In genomic region chr10:75507469-75507868, GRCh38 we compare ENCODE assay signal across 15 cellular contexts.
"Had no signal": no experiment of that assay in that cellular context is flagged by ENCODE, and none has a peak within 500 bp of the region (broad histone marks: within the 10 kb centered on the region; RNA-seq: fewer than 3 reads in every experiment).

No MANE protein-coding gene starts in this region.

- H3K9ac ChIP-seq: neural progenitor cell had no signal

- H3K27ac ChIP-seq: dorsolateral prefrontal cortex, heart right ventricle, left lung, neural progenitor cell, psoas muscle had no signal

- H3K4me3 Mint-ChIP-seq: activated naive CD4-positive, alpha-beta T cell treated with anti-CD3 and anti-CD28 coated beads, Interleukin-2, amount 50 U/mL, for 24 hours; endodermal cell; naive thymus-derived CD4-positive, alpha-beta T cell; neural progenitor cell had no signal

- H3K4me2 ChIP-seq: neural progenitor cell had no signal

- H3K27me3 ChIP-seq: adrenal gland, dorsolateral prefrontal cortex, heart right ventricle, left lung, neural progenitor cell had no signal

- H3K9me3 Mint-ChIP-seq: activated naive CD4-positive, alpha-beta T cell treated with anti-CD3 and anti-CD28 coated beads, Interleukin-2, amount 50 U/mL, for 24 hours; endodermal cell; naive thymus-derived CD4-positive, alpha-beta T cell; neural progenitor cell had no signal

- H3K4me1 ChIP-seq: neural progenitor cell, psoas muscle had no signal

- H3K4me3 ChIP-seq: adrenal gland, dorsolateral prefrontal cortex, heart right ventricle, left lung, neural progenitor cell, psoas muscle, skin epidermis had no signal

- H3K4me1 Mint-ChIP-seq: activated naive CD4-positive, alpha-beta T cell treated with anti-CD3 and anti-CD28 coated beads, Interleukin-2, amount 50 U/mL, for 24 hours had no signal

- H3K9me3 ChIP-seq: adrenal gland, heart right ventricle, left lung, psoas muscle had no signal

- H3K36me3 ChIP-seq: adrenal gland, heart right ventricle, left lung, neural progenitor cell had no signal

- H3K36me3 Mint-ChIP-seq: activated naive CD4-positive, alpha-beta T cell treated with anti-CD3 and anti-CD28 coated beads, Interleukin-2, amount 50 U/mL, for 24 hours; naive thymus-derived CD4-positive, alpha-beta T cell; neural progenitor cell had no signal

- ATAC-seq: activated CD4-positive, CD25-positive, alpha-beta regulatory T cell treated with anti-CD3 and anti-CD28 coated beads, Interleukin-2, amount 50 U/mL, for 24 hours; heart right ventricle; naive thymus-derived CD4-positive, alpha-beta T cell; psoas muscle; right cardiac atrium had no signal

- DNase-seq: activated gamma-delta T cell; adrenal gland; caudate nucleus; dorsolateral prefrontal cortex; endodermal cell; heart right ventricle; left lung; naive thymus-derived CD4-positive, alpha-beta T cell; psoas muscle; right cardiac atrium; stimulated activated CD4-positive, alpha-beta T cell treated with anti-CD3 and anti-CD28 coated beads, Interleukin-4, amount 100 ng/mL, for 1 hour had no signal

- H3K27ac Mint-ChIP-seq: activated naive CD4-positive, alpha-beta T cell treated with anti-CD3 and anti-CD28 coated beads, Interleukin-2, amount 50 U/mL, for 24 hours; endodermal cell; naive thymus-derived CD4-positive, alpha-beta T cell; neural progenitor cell had no signal

- H2AFZ ChIP-seq: neural progenitor cell had no signal
